19 cellular contexts compared by ENCODE assay signal in genomic region chr3:133835418-133835743, GRCh38. TPM values are rescaled to one million over a fixed set of nuclear protein-coding genes. Genes with fewer than 3 reads are reported as not detected.
DNase-seq lines count a peak whose midpoint lies in the region; ATAC-seq and TF ChIP-seq lines count a peak whose summit lies in the region.
"Had no signal": no experiment of that assay in that cellular context is flagged by ENCODE, and none has a peak within 500 bp of the region (broad histone marks: within the 10 kb centered on the region; RNA-seq: fewer than 3 reads in every experiment).

No MANE protein-coding gene starts in this region.

- H3K4ac ChIP-seq in neuronal stem cell (ENCODE audit: low read length) = no peak overlapping the region

- no peak overlapping the region for H4K91ac ChIP-seq in neuronal stem cell (ENCODE audit: low read depth, low read length, poor library complexity)

- no peaks in the 10 kb centered on the region for H3K9me3 ChIP-seq in right atrium auricular region
- H3K9me3 ChIP-seq in right cardiac atrium (ENCODE audit: control insufficient read depth, low read length) = no peaks in the 10 kb centered on the region
- peaks cover 0 to 2% of the 10 kb centered on the region in 2 donors for H3K9me3 ChIP-seq in neuronal stem cell (replicated peaks in 1 of 2; ENCODE audit: control insufficient read depth in 2 of 2, insufficient read depth in 1 of 2, low read depth in 1 of 2, low read length in 2 of 2)
- H3K9me3 ChIP-seq: BLaER1 treated with 17β-estradiol and CSF1 and Interleukin-3, amounts not matched to agents 10 nM and 100 nM; HAP-1 had no signal

- intact Hi-C loops in right cardiac atrium (cut with DNase I) = no loop called here

- WGBS in right cardiac atrium = 96% methylated on average over 3 of the region's 3 CpGs
- WGBS in neuronal stem cell (ENCODE audit: extremely low coverage in 2 of 2, insufficient read length in 2 of 2, insufficient replicate concordance in 1 of 2), 2 donors = no CpG with 5 or more reads among the region's 3 CpGs

- H3K4me3 ChIP-seq in right atrium auricular region (no peak overlapping the region), right cardiac atrium (ENCODE audit: low read length) (no peak overlapping the region), neuronal stem cell (ENCODE audit: low read length in 2 of 2) (no peak overlapping the region)
- H3K4me3 ChIP-seq: BLaER1 treated with 17β-estradiol and CSF1 and Interleukin-3, amounts not matched to agents 10 nM and 100 nM; GM12878; HAP-1 had no signal

- H2BK120ac ChIP-seq in neuronal stem cell (ENCODE audit: low read depth, low read length) = no peak overlapping the region

- H3K27ac ChIP-seq in right atrium auricular region (no peak overlapping the region), right cardiac atrium (ENCODE audit: low read length) (no peak overlapping the region), neuronal stem cell (replicated peaks; ENCODE audit: low read length) (no peak overlapping the region)
- H3K27ac ChIP-seq: BLaER1 treated with 17β-estradiol and CSF1 and Interleukin-3, amounts not matched to agents 10 nM and 100 nM; HL-60 had no signal

- no peak overlapping the region for H2BK12ac ChIP-seq in neuronal stem cell (ENCODE audit: low read length)

- no peak overlapping the region for H4K8ac ChIP-seq in neuronal stem cell (ENCODE audit: low read depth, low read length)

- H3K4me2 ChIP-seq in neuronal stem cell (ENCODE audit: insufficient read depth, low read length, poor library complexity, severe bottlenecking) = no peak overlapping the region
- H3K4me2 ChIP-seq: BLaER1 treated with 17β-estradiol and CSF1 and Interleukin-3, amounts not matched to agents 10 nM and 100 nM had no signal

- no peak for ATAC-seq in right cardiac atrium
- ATAC-seq: GM12878 had no signal

- no peak overlapping the region for H2AFZ ChIP-seq in neuronal stem cell (ENCODE audit: low read length)

- H3K23ac ChIP-seq in neuronal stem cell (ENCODE audit: low read depth, low read length, poor library complexity) = no peak overlapping the region

- H3K4me1 ChIP-seq in right atrium auricular region (peaks cover 0 to under 1% of the 10 kb centered on the region in 2 donors), right cardiac atrium (ENCODE audit: control insufficient read depth, insufficient read depth, low read length) (peaks cover 5% of the 10 kb centered on the region), neuronal stem cell (ENCODE audit: control insufficient read depth in 2 of 2, insufficient read depth in 1 of 2, low read depth in 1 of 2, low read length in 2 of 2) (no peaks in the 10 kb centered on the region)
- H3K4me1 ChIP-seq: HAP-1 had no signal

- H3K9ac ChIP-seq in neuronal stem cell (ENCODE audit: low read depth, low read length, poor library complexity) = peak overlapping the region; percentile 65
- H3K9ac ChIP-seq: BLaER1 treated with 17β-estradiol and CSF1 and Interleukin-3, amounts not matched to agents 10 nM and 100 nM had no signal

- DNase-seq in right atrium auricular region (ENCODE audit: low spot score) (peak; percentile 7), right cardiac atrium (no peak), neuronal stem cell (ENCODE audit: low spot score) (no peak), HuH-7.5 (ENCODE audit: low spot score) (no peak), NCI-H2171 (lab: John Stamatoyannopoulos, UW) (no peak)
- DNase-seq in stimulated activated CD8-positive, alpha-beta memory T cell treated with anti-CD3 and anti-CD28 coated beads, Interleukin-4, amount 100 ng/mL, for 48 hours = peak; percentile 14
- DNase-seq in activated naive CD4-positive, alpha-beta T cell treated with anti-CD3 and anti-CD28 coated beads, Interleukin-2, amount 50 U/mL, for 16 hours = no peak
- DNase-seq: CD4-positive, CD25-positive, alpha-beta regulatory T cell; CD8-positive, alpha-beta memory T cell; COR-L47; DMS 273 treated with DMSO at 0.1 percent for 48 hours; DMS53; DND-41; EL; IMR-90 had no signal

- H2AK5ac ChIP-seq in neuronal stem cell (ENCODE audit: low read depth, low read length) = no peak overlapping the region

- H3K18ac ChIP-seq in neuronal stem cell (ENCODE audit: low read length) = no peak overlapping the region

- no peak overlapping the region for H2BK5ac ChIP-seq in neuronal stem cell (ENCODE audit: low read length)

- H3K36me3 ChIP-seq in right atrium auricular region = peaks cover 10% of the 10 kb centered on the region
- peaks cover 0 to 23% of the 10 kb centered on the region in 2 donors for H3K36me3 ChIP-seq in neuronal stem cell (replicated peaks in 1 of 2; ENCODE audit: control insufficient read depth in 2 of 2, insufficient read depth in 2 of 2, low read length in 2 of 2)
- H3K36me3 ChIP-seq: BLaER1 treated with 17β-estradiol and CSF1 and Interleukin-3, amounts not matched to agents 10 nM and 100 nM; HAP-1 had no signal

- H2BK15ac ChIP-seq in neuronal stem cell (ENCODE audit: low read length) = no peak overlapping the region

- H3K27me3 ChIP-seq in right atrium auricular region (no peaks in the 10 kb centered on the region), right cardiac atrium (ENCODE audit: control insufficient read depth, insufficient read depth) (no peaks in the 10 kb centered on the region), neuronal stem cell (ENCODE audit: control insufficient read depth in 3 of 3, insufficient read depth in 3 of 3, low read depth in 1 of 3, low read length in 3 of 3) (peaks cover 0 to 19% (median 0%) of the 10 kb centered on the region in 3 experiments)
- H3K27me3 ChIP-seq: BLaER1 treated with 17β-estradiol and CSF1 and Interleukin-3, amounts not matched to agents 10 nM and 100 nM had no signal

- no peak overlapping the region for H3K14ac ChIP-seq in neuronal stem cell (ENCODE audit: low read length)

- TF ChIP-seq CTCF in right atrium auricular region (IDR thresholded peaks at IDR 0.05) = no peak

- H3K79me1 ChIP-seq in neuronal stem cell (ENCODE audit: low read depth, low read length) = no peaks in the 10 kb centered on the region

RNA-seq across cellular contexts. Expression of gene SRPRB, which starts 29.8 kb away (rescaled TPM):
- total RNA-seq in right atrium auricular region (10 to 100 TPM; 16.4 to 24.8 TPM), right cardiac atrium (10 to 100 TPM; 25.8 to 47.6 (median 33.6) TPM)
- polyA plus RNA-seq in right cardiac atrium = 16.2 TPM
- 17.1 TPM for polyA plus RNA-seq in neuronal stem cell (2013, experiment 1 of 2)
- 18.9 TPM for polyA plus RNA-seq in neuronal stem cell (2013, experiment 2 of 2)

Comparison
In these comparisons a context has a peak if more than half of its experiments do, and no peak if none do; other contexts are left out.
1. DNase-seq: peak in right atrium auricular region (single experiment) and stimulated activated CD8-positive, alpha-beta memory T cell treated with anti-CD3 and anti-CD28 coated beads, Interleukin-4, amount 100 ng/mL, for 48 hours (single experiment); none in right cardiac atrium (0 of 3), neuronal stem cell (single experiment), HuH-7.5 (single experiment), NCI-H2171 (single experiment) and activated naive CD4-positive, alpha-beta T cell treated with anti-CD3 and anti-CD28 coated beads, Interleukin-2, amount 50 U/mL, for 16 hours (single experiment).